In genomic region chr22:17057959-17058814, GRCh38 we compare ENCODE assay signal across 1 cellular context.
TF ChIP-seq lines count a peak whose summit lies in the region.

No MANE protein-coding gene starts in this region.

TF ChIP-seq in HepG2, 621 proteins besides CTCF, POLR2A, EP300 and RAD21 (continued from another document):
- TF ChIP-seq, protein P1, sequence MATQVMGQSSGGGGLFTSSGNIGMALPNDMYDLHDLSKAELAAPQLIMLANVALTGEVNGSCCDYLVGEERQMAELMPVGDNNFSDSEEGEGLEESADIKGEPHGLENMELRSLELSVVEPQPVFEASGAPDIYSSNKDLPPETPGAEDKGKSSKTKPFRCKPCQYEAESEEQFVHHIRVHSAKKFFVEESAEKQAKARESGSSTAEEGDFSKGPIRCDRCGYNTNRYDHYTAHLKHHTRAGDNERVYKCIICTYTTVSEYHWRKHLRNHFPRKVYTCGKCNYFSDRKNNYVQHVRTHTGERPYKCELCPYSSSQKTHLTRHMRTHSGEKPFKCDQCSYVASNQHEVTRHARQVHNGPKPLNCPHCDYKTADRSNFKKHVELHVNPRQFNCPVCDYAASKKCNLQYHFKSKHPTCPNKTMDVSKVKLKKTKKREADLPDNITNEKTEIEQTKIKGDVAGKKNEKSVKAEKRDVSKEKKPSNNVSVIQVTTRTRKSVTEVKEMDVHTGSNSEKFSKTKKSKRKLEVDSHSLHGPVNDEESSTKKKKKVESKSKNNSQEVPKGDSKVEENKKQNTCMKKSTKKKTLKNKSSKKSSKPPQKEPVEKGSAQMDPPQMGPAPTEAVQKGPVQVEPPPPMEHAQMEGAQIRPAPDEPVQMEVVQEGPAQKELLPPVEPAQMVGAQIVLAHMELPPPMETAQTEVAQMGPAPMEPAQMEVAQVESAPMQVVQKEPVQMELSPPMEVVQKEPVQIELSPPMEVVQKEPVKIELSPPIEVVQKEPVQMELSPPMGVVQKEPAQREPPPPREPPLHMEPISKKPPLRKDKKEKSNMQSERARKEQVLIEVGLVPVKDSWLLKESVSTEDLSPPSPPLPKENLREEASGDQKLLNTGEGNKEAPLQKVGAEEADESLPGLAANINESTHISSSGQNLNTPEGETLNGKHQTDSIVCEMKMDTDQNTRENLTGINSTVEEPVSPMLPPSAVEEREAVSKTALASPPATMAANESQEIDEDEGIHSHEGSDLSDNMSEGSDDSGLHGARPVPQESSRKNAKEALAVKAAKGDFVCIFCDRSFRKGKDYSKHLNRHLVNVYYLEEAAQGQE (IDR thresholded peaks at IDR 0.05; ENCODE audit: borderline replicate concordance in 1 of 2, low read depth in 1 of 2, low read length in 2 of 2), result peak; percentile 51 to 90
- TF ChIP-seq HDAC2 (CRISPR knock-in tag; IDR thresholded peaks at IDR 0.05), result peak; percentile 19; the same call in 1 of the 2 replicates
- no peak for TF ChIP-seq GATA4 (IDR thresholded peaks at IDR 0.05; ENCODE audit: borderline replicate concordance, low read depth)
- TF ChIP-seq, protein P2, sequence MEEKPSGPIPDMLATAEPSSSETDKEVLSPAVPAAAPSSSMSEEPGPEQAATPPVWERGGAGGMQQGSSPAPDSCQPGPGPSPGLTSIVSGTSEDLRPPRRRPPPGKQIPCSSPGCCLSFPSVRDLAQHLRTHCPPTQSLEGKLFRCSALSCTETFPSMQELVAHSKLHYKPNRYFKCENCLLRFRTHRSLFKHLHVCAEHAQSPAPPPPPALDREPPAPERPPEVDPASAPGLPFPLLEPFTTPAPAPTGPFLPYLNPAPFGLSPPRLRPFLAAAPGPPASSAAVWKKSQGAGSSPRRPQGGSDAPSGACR (CRISPR knock-in tag; IDR thresholded peaks at IDR 0.05), result no peak
- TF ChIP-seq ZMYM2 (CRISPR knock-in tag; IDR thresholded peaks at IDR 0.05), result no peak
- no peak for TF ChIP-seq ZNF335 (CRISPR knock-in tag; IDR thresholded peaks at IDR 0.05)
- 0 out of 2 replicates have a peak, but pooled peaks have one; percentile 31 for TF ChIP-seq NRL (CRISPR knock-in tag; IDR thresholded peaks at IDR 0.05; ENCODE audit: borderline replicate concordance)
- no peak for TF ChIP-seq ZNF598 (CRISPR knock-in tag; IDR thresholded peaks at IDR 0.05; ENCODE audit: borderline replicate concordance)
